In genomic region chr3:33032937-33033336, GRCh38 we compare ENCODE assay signal across 27 cellular contexts.
A peak's percentile ranks its signal among the peaks of the same experiment; 100 is the strongest.
DNase-seq lines count a peak whose midpoint lies in the region; ATAC-seq and TF ChIP-seq lines count a peak whose summit lies in the region.
"Had no signal": no experiment of that assay in that cellular context is flagged by ENCODE, and none has a peak within 500 bp of the region (broad histone marks: within the 10 kb centered on the region; RNA-seq: fewer than 3 reads in every experiment).

No MANE protein-coding gene starts in this region.

- H3K9me3 ChIP-seq in trophoblast cell (ENCODE audit: insufficient read depth, low read depth, low read length) = no peaks in the 10 kb centered on the region
- H3K9me3 ChIP-seq: sigmoid colon, thoracic aorta, vagina had no signal

- H3K4ac ChIP-seq in trophoblast cell (ENCODE audit: low read depth, low read length) = no peak overlapping the region

- no peak overlapping the region for H3K27ac ChIP-seq in trophoblast cell (ENCODE audit: low read depth, low read length)
- H3K27ac ChIP-seq: sigmoid colon, thoracic aorta, vagina had no signal

- no peak overlapping the region for H3K14ac ChIP-seq in trophoblast cell (ENCODE audit: low read length)

- no peak overlapping the region for H3K23ac ChIP-seq in trophoblast cell (ENCODE audit: low read length)

- no peak overlapping the region for H3K9ac ChIP-seq in trophoblast cell (ENCODE audit: low read length)

- no peaks in the 10 kb centered on the region for H3K79me2 ChIP-seq in trophoblast cell (ENCODE audit: control insufficient read depth, insufficient read depth, low read length, poor library complexity)

- H3K4me2 ChIP-seq in trophoblast cell (ENCODE audit: low read length) = no peak overlapping the region

- peak; percentile 7 for DNase-seq in EH (ENCODE audit: low read depth)
- peak; percentile 55 for DNase-seq in M059J (ENCODE audit: low read depth)
- DNase-seq in trophoblast cell = peak; percentile 22 to 45
- no peak for DNase-seq in dermis blood vessel endothelial cell
- DNase-seq in GM10266 (ENCODE audit: extremely low spot score) = no peak
- no peak for DNase-seq in stimulated activated CD4-positive, alpha-beta T cell treated with anti-CD3 and anti-CD28 coated beads, Interleukin-12 subunit alpha, Interleukin-12 subunit beta, amount 100 ng/mL, for 4 hours
- no peak for DNase-seq in NCI-H128 (lab: John Stamatoyannopoulos, UW; ENCODE audit: unreplicated experiment)
- DNase-seq: activated CD4-positive, alpha-beta T cell treated with anti-CD3 and anti-CD28 coated beads for 36 hours; activated gamma-delta T cell treated with Interleukin-2 at 50 U/mL for 16 hours; activated T-cell treated with anti-CD3 and anti-CD28 coated beads, Interleukin-2, amount 50 U/mL, for 24 hours; CD4-positive, alpha-beta T cell; GF-D8; hypothalamus; immature natural killer cell; left ventricle myocardium superior; naive B cell; NCI-H1092 treated with DMSO at 0.1 percent for 48 hours; NCI-H1930; NCI-H69; sigmoid colon; stimulated activated naive CD4-positive, alpha-beta T cell treated with Interleukin-2 at 50 U/mL for 16 hours had no signal

- H3K9me3 Mint-ChIP-seq in activated T-helper 17 cell treated with anti-CD3 and anti-CD28 coated beads, Interleukin-2, amount 50 U/mL, for 72 hours = no peaks in the 10 kb centered on the region
- H3K9me3 Mint-ChIP-seq: activated T-cell treated with anti-CD3 and anti-CD28 coated beads, Interleukin-2, amount 50 U/mL, for 24 hours; CD4-positive, alpha-beta T cell; immature natural killer cell; naive B cell; T-helper 1 cell treated with Interleukin-12 subunit alpha and Interleukin-12 subunit beta and Interleukin-4 antibody, amounts not matched to agents 30 μg/mL and 1 μg/mL, for 36 hours had no signal

- no peaks in the 10 kb centered on the region for H3K79me1 ChIP-seq in trophoblast cell (ENCODE audit: low read length)

- peak; percentile 66 for ATAC-seq in activated T-helper 17 cell treated with anti-CD3 and anti-CD28 coated beads, Interleukin-2, amount 50 U/mL, for 72 hours (replicated peaks)
- ATAC-seq: activated CD4-positive, alpha-beta T cell treated with anti-CD3 and anti-CD28 coated beads for 36 hours; left ventricle myocardium superior had no signal

- TF ChIP-seq CTCF in GM10266 (IDR thresholded peaks at IDR 0.05; ENCODE audit: control insufficient read depth, insufficient read depth, low read depth, missing control alignments) = no peak

- H4K8ac ChIP-seq in trophoblast cell (ENCODE audit: low read depth, low read length) = no peak overlapping the region

- H2BK12ac ChIP-seq in trophoblast cell (ENCODE audit: low read length) = no peak overlapping the region

- no peaks in the 10 kb centered on the region for H3K27me3 ChIP-seq in trophoblast cell (ENCODE audit: insufficient read depth, low read length)
- H3K27me3 ChIP-seq: sigmoid colon, vagina had no signal

- peaks cover 6 to 8% of the 10 kb centered on the region in 2 experiments for H3K36me3 ChIP-seq in trophoblast cell (ENCODE audit: control insufficient read depth in 1 of 2, insufficient read depth in 2 of 2, low read length in 2 of 2)

- H3K4me1 ChIP-seq in trophoblast cell (ENCODE audit: control insufficient read depth in 1 of 2, insufficient read depth in 2 of 2, low read length in 2 of 2) = no peaks in the 10 kb centered on the region
- H3K4me1 ChIP-seq: vagina had no signal

- no peak overlapping the region for H2AFZ ChIP-seq in trophoblast cell (ENCODE audit: insufficient read depth, low read length, poor library complexity)

- no peaks in the 10 kb centered on the region for H3K27me3 Mint-ChIP-seq in activated T-helper 17 cell treated with anti-CD3 and anti-CD28 coated beads, Interleukin-2, amount 50 U/mL, for 72 hours
- H3K27me3 Mint-ChIP-seq: activated CD4-positive, alpha-beta T cell treated with anti-CD3 and anti-CD28 coated beads for 36 hours; activated T-cell treated with anti-CD3 and anti-CD28 coated beads, Interleukin-2, amount 50 U/mL, for 24 hours; CD4-positive, alpha-beta T cell; naive B cell; progenitor cell of endocrine pancreas had no signal

- no peak overlapping the region for H4K12ac ChIP-seq in trophoblast cell (ENCODE audit: low read depth, low read length)

- no CpG with 5 or more reads among the region's 2 CpGs for WGBS in trophoblast cell (ENCODE audit: extremely low coverage, insufficient coverage, insufficient read length)

- H2BK5ac ChIP-seq in trophoblast cell (ENCODE audit: low read depth, low read length, poor library complexity) = no peak overlapping the region

- H2AK5ac ChIP-seq in trophoblast cell (ENCODE audit: low read length) = no peak overlapping the region

- peak overlapping the region; percentile 54 for H3K4me3 Mint-ChIP-seq in activated T-helper 17 cell treated with anti-CD3 and anti-CD28 coated beads, Interleukin-2, amount 50 U/mL, for 72 hours
- H3K4me3 Mint-ChIP-seq: activated CD4-positive, alpha-beta T cell treated with anti-CD3 and anti-CD28 coated beads for 36 hours; activated T-cell treated with anti-CD3 and anti-CD28 coated beads, Interleukin-2, amount 50 U/mL, for 24 hours; CD4-positive, alpha-beta T cell; immature natural killer cell; mesothelial cell of epicardium; naive B cell; T-helper 1 cell treated with Interleukin-12 subunit alpha and Interleukin-12 subunit beta and Interleukin-4 antibody, amounts not matched to agents 30 μg/mL and 1 μg/mL, for 36 hours had no signal

- H4K91ac ChIP-seq in trophoblast cell (ENCODE audit: low read depth, low read length) = no peak overlapping the region

- H3K4me3 ChIP-seq in trophoblast cell (ENCODE audit: low read depth, low read length) = no peak overlapping the region
- H3K4me3 ChIP-seq: sigmoid colon, thoracic aorta, vagina had no signal

- peak overlapping the region; percentile 83 for H3K27ac Mint-ChIP-seq in activated T-helper 17 cell treated with anti-CD3 and anti-CD28 coated beads, Interleukin-2, amount 50 U/mL, for 72 hours
- H3K27ac Mint-ChIP-seq: activated CD4-positive, alpha-beta T cell treated with anti-CD3 and anti-CD28 coated beads for 36 hours; activated T-cell treated with anti-CD3 and anti-CD28 coated beads, Interleukin-2, amount 50 U/mL, for 24 hours; CD4-positive, alpha-beta T cell; immature natural killer cell; mesothelial cell of epicardium; naive B cell; T-helper 1 cell treated with Interleukin-12 subunit alpha and Interleukin-12 subunit beta and Interleukin-4 antibody, amounts not matched to agents 30 μg/mL and 1 μg/mL, for 36 hours had no signal

- H3K4me1 Mint-ChIP-seq in activated T-helper 17 cell treated with anti-CD3 and anti-CD28 coated beads, Interleukin-2, amount 50 U/mL, for 72 hours = peaks cover 39% of the 10 kb centered on the region

- H3K36me3 Mint-ChIP-seq in activated T-helper 17 cell treated with anti-CD3 and anti-CD28 coated beads, Interleukin-2, amount 50 U/mL, for 72 hours (ENCODE audit: low read depth) = peaks cover 88% of the 10 kb centered on the region

- no peak overlapping the region for H2BK120ac ChIP-seq in trophoblast cell (ENCODE audit: insufficient read depth, low read length, poor library complexity)

- H3K18ac ChIP-seq in trophoblast cell (ENCODE audit: low read length) = no peak overlapping the region

Comparison
In these comparisons a context has a peak if more than half of its experiments do, and no peak if none do; other contexts are left out.
1. DNase-seq: peak in EH (single experiment), M059J (single experiment) and trophoblast cell (2 of 2); none in dermis blood vessel endothelial cell (single experiment), GM10266 (single experiment), stimulated activated CD4-positive, alpha-beta T cell treated with anti-CD3 and anti-CD28 coated beads, Interleukin-12 subunit alpha, Interleukin-12 subunit beta, amount 100 ng/mL, for 4 hours (single experiment) and NCI-H128 (single experiment).